In genomic region chr2:177633910-177634294, GRCh38 we compare ENCODE assay signal across 1 cellular context.
A peak's percentile ranks its signal among the peaks of the same experiment; 100 is the strongest.
TF ChIP-seq lines count a peak whose summit lies in the region.

No MANE protein-coding gene starts in this region.

TF ChIP-seq in GM12878, 131 proteins besides CTCF, POLR2A, EP300 and RAD21 (continued from another document):
- TF ChIP-seq ZBTB40 (IDR thresholded peaks at IDR 0.05; ENCODE audit: borderline replicate concordance), result 0 out of 2 replicates have a peak, but pooled peaks have one; percentile 11
- no peak for TF ChIP-seq STAT1 (conservative IDR thresholded peaks at IDR 0.05)
- TF ChIP-seq CREM (IDR thresholded peaks at IDR 0.05; ENCODE audit: low read depth), result no peak
TF ChIP-seq in GM12878: peak in this region for 2.
